8 cellular contexts compared by ENCODE assay signal in the genomic region with DNA sequence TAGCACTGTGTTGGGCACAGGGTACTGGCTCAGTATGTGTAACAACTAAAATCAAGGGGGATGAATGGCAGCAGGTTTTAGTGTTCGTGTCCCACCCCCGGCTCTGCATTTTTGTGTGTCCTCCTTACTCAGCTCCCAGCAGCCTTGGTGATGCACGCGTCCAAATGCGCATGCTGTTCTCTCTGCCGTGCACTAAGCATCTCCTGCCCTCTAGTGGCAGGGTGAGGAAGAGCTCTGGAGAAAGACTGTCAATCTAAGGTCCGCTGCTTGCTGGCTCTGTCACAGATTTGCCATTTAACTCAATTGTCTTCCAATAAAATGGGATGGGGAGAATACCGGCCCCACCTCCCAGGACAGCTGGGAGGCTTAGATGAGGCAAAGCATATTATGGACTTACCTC.
A peak's percentile ranks its signal among the peaks of the same experiment; 100 is the strongest.
DNase-seq lines count a peak whose midpoint lies in the region; ATAC-seq and TF ChIP-seq lines count a peak whose summit lies in the region.

No MANE protein-coding gene starts in this region.

- no peaks in the 10 kb centered on the region for H3K36me3 Mint-ChIP-seq in nephron (ENCODE audit: low read depth)

- TF ChIP-seq POLR2A in body of pancreas (IDR thresholded peaks at IDR 0.05) = no peak

- intact Hi-C loops in body of pancreas (cut with DNase I) = no loop called here

- H3K36me3 ChIP-seq in body of pancreas (replicated peaks in 1 of 2; ENCODE audit: insufficient read depth in 1 of 2, low read depth in 2 of 2) = no peaks in the 10 kb centered on the region

- 58 to 67% methylated on average over 8 of the region's 8 CpGs for WGBS in body of pancreas, 2 donors

- no peaks in the 10 kb centered on the region for H3K4me1 ChIP-seq in body of pancreas

- H3K27me3 Mint-ChIP-seq in nephron (ENCODE audit: low read depth) = peaks cover 66% of the 10 kb centered on the region

- H3K4me3 Mint-ChIP-seq in nephron = no peak overlapping the region

- H3K27me3 ChIP-seq in body of pancreas = peaks cover 0 to 5% of the 10 kb centered on the region in 2 donors

- H3K27ac ChIP-seq in body of pancreas = no peak overlapping the region

- H3K9me3 ChIP-seq in body of pancreas = no peaks in the 10 kb centered on the region

- no peak overlapping the region for H3K4me3 ChIP-seq in Jurkat, Clone E6-1 (ENCODE audit: low read length)
- no peak overlapping the region for H3K4me3 ChIP-seq in body of pancreas

- no peak for ATAC-seq in body of pancreas

- no peak overlapping the region for H3K27ac Mint-ChIP-seq in nephron

- DNase-seq in NCI-H2196 (lab: John Stamatoyannopoulos, UW; ENCODE audit: unreplicated experiment) = peak; percentile 26
- DNase-seq in NCI-H2196 treated with DMSO at 0.1 percent for 48 hours (lab: John Stamatoyannopoulos, UW; ENCODE audit: unreplicated experiment) = no peak
- peak; percentile 63 for DNase-seq in Jurkat, Clone E6-1 (ENCODE audit: low read depth, low spot score)
- DNase-seq in body of pancreas = peak in 1 of 4 donors; percentile 47
- DNase-seq in DMS153 (lab: John Stamatoyannopoulos, UW) = no peak
- no peak for DNase-seq in medulla oblongata (ENCODE audit: extremely low spot score)
- no peak for DNase-seq in NCI-H2081 (lab: John Stamatoyannopoulos, UW)

- H3K4me1 Mint-ChIP-seq in nephron = no peaks in the 10 kb centered on the region

- peaks cover 2% of the 10 kb centered on the region for H3K9me3 Mint-ChIP-seq in nephron

- TF ChIP-seq CTCF in body of pancreas (IDR thresholded peaks at IDR 0.05) (peak; percentile 5 to 46 (median 38)), nephron (IDR thresholded peaks at IDR 0.05; ENCODE audit: unreplicated experiment in 3 of 3) (peak; percentile 21 to 28 (median 24))

Comparison
In these comparisons a context has a peak if more than half of its experiments do, and no peak if none do; other contexts are left out.
1. DNase-seq: peak in NCI-H2196 (single experiment) and Jurkat, Clone E6-1 (single experiment); none in NCI-H2196 treated with DMSO at 0.1 percent for 48 hours (single experiment), DMS153 (single experiment), medulla oblongata (single experiment) and NCI-H2081 (0 of 2).